8 cellular contexts compared by ENCODE assay signal in the genomic region with DNA sequence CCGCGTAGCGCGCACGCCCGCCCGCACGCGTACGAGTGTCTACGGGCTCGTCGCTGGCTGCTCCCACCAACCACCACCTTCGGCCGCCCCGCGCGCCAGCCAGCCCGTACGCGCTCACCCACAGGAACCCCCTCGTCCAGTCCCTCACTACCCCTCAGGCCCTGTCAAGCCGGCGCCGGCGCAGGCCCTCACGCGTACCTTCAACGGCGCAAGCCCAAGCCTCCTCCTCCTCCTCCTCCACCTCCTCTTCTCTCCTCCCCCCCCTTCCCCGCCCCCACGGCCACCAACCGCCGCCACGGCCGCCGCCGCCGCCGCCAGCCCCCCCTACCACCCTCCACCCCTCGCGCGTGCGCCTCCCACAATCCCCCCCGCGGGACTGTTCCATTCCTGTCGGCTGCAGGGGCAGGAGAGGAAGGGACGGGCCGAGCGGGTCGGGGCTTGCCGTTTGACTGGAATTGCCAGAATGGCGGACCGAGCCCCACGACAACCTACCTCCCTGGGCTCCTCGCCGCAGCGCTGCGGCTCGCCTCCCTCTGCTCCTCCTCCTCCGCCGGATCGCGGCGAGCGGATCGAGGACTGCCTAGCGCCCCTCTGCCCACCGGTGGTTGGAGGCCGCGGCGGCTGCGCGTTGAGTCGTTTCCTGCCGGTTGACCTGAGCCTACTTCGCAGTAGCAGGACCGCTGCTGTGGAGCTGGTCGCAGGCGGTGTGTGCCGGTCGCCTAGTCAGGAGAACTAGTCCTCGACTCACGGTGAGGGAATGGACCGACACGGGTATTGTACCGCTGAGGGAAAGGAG. TPM values are rescaled to one million over a fixed set of nuclear protein-coding genes. Genes with fewer than 3 reads are reported as not detected.
DNase-seq lines count a peak whose midpoint lies in the region; ATAC-seq and TF ChIP-seq lines count a peak whose summit lies in the region.

A gene with protein sequence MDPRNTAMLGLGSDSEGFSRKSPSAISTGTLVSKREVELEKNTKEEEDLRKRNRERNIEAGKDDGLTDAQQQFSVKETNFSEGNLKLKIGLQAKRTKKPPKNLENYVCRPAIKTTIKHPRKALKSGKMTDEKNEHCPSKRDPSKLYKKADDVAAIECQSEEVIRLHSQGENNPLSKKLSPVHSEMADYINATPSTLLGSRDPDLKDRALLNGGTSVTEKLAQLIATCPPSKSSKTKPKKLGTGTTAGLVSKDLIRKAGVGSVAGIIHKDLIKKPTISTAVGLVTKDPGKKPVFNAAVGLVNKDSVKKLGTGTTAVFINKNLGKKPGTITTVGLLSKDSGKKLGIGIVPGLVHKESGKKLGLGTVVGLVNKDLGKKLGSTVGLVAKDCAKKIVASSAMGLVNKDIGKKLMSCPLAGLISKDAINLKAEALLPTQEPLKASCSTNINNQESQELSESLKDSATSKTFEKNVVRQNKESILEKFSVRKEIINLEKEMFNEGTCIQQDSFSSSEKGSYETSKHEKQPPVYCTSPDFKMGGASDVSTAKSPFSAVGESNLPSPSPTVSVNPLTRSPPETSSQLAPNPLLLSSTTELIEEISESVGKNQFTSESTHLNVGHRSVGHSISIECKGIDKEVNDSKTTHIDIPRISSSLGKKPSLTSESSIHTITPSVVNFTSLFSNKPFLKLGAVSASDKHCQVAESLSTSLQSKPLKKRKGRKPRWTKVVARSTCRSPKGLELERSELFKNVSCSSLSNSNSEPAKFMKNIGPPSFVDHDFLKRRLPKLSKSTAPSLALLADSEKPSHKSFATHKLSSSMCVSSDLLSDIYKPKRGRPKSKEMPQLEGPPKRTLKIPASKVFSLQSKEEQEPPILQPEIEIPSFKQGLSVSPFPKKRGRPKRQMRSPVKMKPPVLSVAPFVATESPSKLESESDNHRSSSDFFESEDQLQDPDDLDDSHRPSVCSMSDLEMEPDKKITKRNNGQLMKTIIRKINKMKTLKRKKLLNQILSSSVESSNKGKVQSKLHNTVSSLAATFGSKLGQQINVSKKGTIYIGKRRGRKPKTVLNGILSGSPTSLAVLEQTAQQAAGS (N-terminal part only) (minus strand): TSS at position 223 of the 796 bp plus-strand sequence. CDS start 41,284 bp downstream, outside the sequence.

- peak within 1 kb of the TSS; percentile 96 for H3K4me3 ChIP-seq in GM12864 (ENCODE audit: low read depth, low read length)
- peak within 1 kb of the TSS; percentile 99 for H3K4me3 ChIP-seq in parathyroid adenoma (ENCODE audit: low read depth, low read length)
- peak within 1 kb of the TSS; percentile 95 to 98 for H3K4me3 ChIP-seq in tibial artery

- peak within 1 kb of the TSS; percentile 84 for H3K9ac ChIP-seq in parathyroid adenoma

- peaks cover 50% of the 10 kb centered on the region for H3K4me1 Mint-ChIP-seq in activated naive CD8-positive, alpha-beta T cell treated with anti-CD3 and anti-CD28 coated beads, Interleukin-2, amount 50 U/mL, for 24 hours

- intact Hi-C loops in Right ventricle myocardium superior (cut with DNase I) (no loop called here), tibial artery (cut with DNase I; ENCODE audit: low total_unique reads) (loop anchor here (10.0 kb wide), 1 partner anchor 288 kb away; a partner anchor contains a TSS)

- DNase-seq in GM12864 (ENCODE audit: low read depth) (peak; percentile 74), NCI-H1436 (lab: John Stamatoyannopoulos, UW) (peak; percentile 90), SW480 (ENCODE audit: low spot score) (peak; percentile 89), Right ventricle myocardium superior (peak; percentile 94), tibial artery (peak; percentile 91 to 97)
- peak; percentile 93 for DNase-seq in activated naive CD8-positive, alpha-beta T cell treated with anti-CD3 and anti-CD28 coated beads, Interleukin-2, amount 50 U/mL, for 24 hours

- no peaks in the 10 kb centered on the region for H3K27me3 ChIP-seq in parathyroid adenoma (ENCODE audit: control insufficient read depth, insufficient read depth, low read length)
- H3K27me3 ChIP-seq in tibial artery = no peaks in the 10 kb centered on the region

- H3K4me3 Mint-ChIP-seq in activated naive CD8-positive, alpha-beta T cell treated with anti-CD3 and anti-CD28 coated beads, Interleukin-2, amount 50 U/mL, for 24 hours = peak within 1 kb of the TSS; percentile 97

- no peaks in the 10 kb centered on the region for H3K9me3 Mint-ChIP-seq in activated naive CD8-positive, alpha-beta T cell treated with anti-CD3 and anti-CD28 coated beads, Interleukin-2, amount 50 U/mL, for 24 hours

- H3K36me3 Mint-ChIP-seq in activated naive CD8-positive, alpha-beta T cell treated with anti-CD3 and anti-CD28 coated beads, Interleukin-2, amount 50 U/mL, for 24 hours (ENCODE audit: low read depth) = peaks cover 23% of the 10 kb centered on the region

- H3K27me3 Mint-ChIP-seq in activated naive CD8-positive, alpha-beta T cell treated with anti-CD3 and anti-CD28 coated beads, Interleukin-2, amount 50 U/mL, for 24 hours = no peaks in the 10 kb centered on the region

- ATAC-seq in HG02763 (IDR thresholded peaks at IDR 0.05; ENCODE audit: unreplicated experiment) (peak; percentile 72), Right ventricle myocardium superior (ENCODE audit: poor library complexity) (peak; percentile 95)
- peak; percentile 84 for ATAC-seq in activated naive CD8-positive, alpha-beta T cell treated with anti-CD3 and anti-CD28 coated beads, Interleukin-2, amount 50 U/mL, for 24 hours

- peak within 1 kb of the TSS; percentile 85 for H2AFZ ChIP-seq in parathyroid adenoma

- peaks cover 2% of the 10 kb centered on the region for H3K4me1 ChIP-seq in parathyroid adenoma
- peaks cover 0 to 48% (median 37%) of the 10 kb centered on the region in 4 donors for H3K4me1 ChIP-seq in tibial artery

- H3K9me3 ChIP-seq in parathyroid adenoma (ENCODE audit: control insufficient read depth, low read length) = no peaks in the 10 kb centered on the region
- H3K9me3 ChIP-seq in tibial artery = no peaks in the 10 kb centered on the region

- H3K36me3 ChIP-seq in parathyroid adenoma (ENCODE audit: control insufficient read depth, insufficient read depth, low read length) = no peaks in the 10 kb centered on the region
- H3K36me3 ChIP-seq in tibial artery = peaks cover 0 to 5% (median 0%) of the 10 kb centered on the region in 3 donors

- peaks cover 17% of the 10 kb centered on the region for H3K79me2 ChIP-seq in parathyroid adenoma

- H3K27ac Mint-ChIP-seq in activated naive CD8-positive, alpha-beta T cell treated with anti-CD3 and anti-CD28 coated beads, Interleukin-2, amount 50 U/mL, for 24 hours = peak within 1 kb of the TSS; percentile 99

- H3K4me2 ChIP-seq in parathyroid adenoma (ENCODE audit: low read length) = peak within 1 kb of the TSS; percentile 98

- H3K27ac ChIP-seq in parathyroid adenoma (peak within 1 kb of the TSS; percentile 96), tibial artery (peak within 1 kb of the TSS; percentile 96 to 100)

- TF ChIP-seq CTCF in GM12864 (IDR thresholded peaks at IDR 0.05; ENCODE audit: low read depth, low read length, missing control alignments) (no peak), parathyroid adenoma (IDR thresholded peaks at IDR 0.05) (no peak), tibial artery (IDR thresholded peaks at IDR 0.05) (peak in 1 of 2 experiments; percentile 26)

RNA-seq across cellular contexts. Expression of the gene that starts here (rescaled TPM):
- 41.3 TPM for total RNA-seq in Right ventricle myocardium superior

Comparison
In these comparisons a context has a peak if more than half of its experiments do, and no peak if none do; other contexts are left out.
1. Peak in every context shown above with its lines: DNase-seq, ATAC-seq, H3K4me3 ChIP-seq and H3K27ac ChIP-seq.